In the genomic region with DNA sequence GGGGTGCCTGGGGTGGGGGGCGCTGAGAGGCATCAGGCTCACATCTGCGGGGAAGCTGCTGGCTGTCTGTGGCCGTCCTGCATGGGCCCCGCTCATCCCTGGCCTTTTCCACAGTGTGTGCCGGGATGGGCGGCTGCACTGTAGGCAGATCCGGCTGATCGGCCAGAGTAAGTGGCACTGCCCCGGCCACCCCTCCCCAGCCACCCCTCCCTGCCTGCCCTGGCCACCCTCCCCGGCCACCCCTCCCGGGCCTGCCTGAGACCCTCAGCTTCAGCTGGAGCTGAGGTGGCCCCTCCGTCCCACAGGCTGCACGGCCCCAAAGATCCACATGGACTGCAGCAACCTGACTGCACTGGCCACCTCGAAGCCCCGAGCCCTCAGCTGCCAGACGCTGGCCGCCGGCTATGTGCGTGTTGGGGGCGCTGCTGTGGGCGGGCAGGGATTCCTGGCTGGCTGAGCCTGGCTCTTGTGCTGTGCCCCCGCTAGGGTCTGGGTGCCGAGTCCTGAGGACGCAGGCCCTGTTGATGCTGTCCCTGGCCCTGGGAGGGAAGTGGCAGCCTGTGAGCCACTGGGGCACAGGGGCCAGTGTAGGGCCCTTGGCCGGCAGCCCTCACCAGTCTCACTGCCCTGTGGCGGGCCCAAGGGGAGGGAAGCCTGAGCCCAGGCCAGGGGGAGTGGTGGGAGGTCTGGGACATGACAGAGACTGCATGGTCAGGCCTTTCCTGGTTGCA, we compare ENCODE assay signal across 1 cellular context.
TF ChIP-seq lines count a peak whose summit lies in the region.

No MANE protein-coding gene starts in this region.

TF ChIP-seq in WTC11, 78 proteins besides CTCF, POLR2A, EP300 and RAD21 (continued from another document):
- TF ChIP-seq, protein P1, sequence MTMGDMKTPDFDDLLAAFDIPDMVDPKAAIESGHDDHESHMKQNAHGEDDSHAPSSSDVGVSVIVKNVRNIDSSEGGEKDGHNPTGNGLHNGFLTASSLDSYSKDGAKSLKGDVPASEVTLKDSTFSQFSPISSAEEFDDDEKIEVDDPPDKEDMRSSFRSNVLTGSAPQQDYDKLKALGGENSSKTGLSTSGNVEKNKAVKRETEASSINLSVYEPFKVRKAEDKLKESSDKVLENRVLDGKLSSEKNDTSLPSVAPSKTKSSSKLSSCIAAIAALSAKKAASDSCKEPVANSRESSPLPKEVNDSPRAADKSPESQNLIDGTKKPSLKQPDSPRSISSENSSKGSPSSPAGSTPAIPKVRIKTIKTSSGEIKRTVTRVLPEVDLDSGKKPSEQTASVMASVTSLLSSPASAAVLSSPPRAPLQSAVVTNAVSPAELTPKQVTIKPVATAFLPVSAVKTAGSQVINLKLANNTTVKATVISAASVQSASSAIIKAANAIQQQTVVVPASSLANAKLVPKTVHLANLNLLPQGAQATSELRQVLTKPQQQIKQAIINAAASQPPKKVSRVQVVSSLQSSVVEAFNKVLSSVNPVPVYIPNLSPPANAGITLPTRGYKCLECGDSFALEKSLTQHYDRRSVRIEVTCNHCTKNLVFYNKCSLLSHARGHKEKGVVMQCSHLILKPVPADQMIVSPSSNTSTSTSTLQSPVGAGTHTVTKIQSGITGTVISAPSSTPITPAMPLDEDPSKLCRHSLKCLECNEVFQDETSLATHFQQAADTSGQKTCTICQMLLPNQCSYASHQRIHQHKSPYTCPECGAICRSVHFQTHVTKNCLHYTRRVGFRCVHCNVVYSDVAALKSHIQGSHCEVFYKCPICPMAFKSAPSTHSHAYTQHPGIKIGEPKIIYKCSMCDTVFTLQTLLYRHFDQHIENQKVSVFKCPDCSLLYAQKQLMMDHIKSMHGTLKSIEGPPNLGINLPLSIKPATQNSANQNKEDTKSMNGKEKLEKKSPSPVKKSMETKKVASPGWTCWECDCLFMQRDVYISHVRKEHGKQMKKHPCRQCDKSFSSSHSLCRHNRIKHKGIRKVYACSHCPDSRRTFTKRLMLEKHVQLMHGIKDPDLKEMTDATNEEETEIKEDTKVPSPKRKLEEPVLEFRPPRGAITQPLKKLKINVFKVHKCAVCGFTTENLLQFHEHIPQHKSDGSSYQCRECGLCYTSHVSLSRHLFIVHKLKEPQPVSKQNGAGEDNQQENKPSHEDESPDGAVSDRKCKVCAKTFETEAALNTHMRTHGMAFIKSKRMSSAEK (CRISPR knock-in tag; IDR thresholded peaks at IDR 0.05; ENCODE audit: borderline replicate concordance) = no peak
- TF ChIP-seq, protein P2, sequence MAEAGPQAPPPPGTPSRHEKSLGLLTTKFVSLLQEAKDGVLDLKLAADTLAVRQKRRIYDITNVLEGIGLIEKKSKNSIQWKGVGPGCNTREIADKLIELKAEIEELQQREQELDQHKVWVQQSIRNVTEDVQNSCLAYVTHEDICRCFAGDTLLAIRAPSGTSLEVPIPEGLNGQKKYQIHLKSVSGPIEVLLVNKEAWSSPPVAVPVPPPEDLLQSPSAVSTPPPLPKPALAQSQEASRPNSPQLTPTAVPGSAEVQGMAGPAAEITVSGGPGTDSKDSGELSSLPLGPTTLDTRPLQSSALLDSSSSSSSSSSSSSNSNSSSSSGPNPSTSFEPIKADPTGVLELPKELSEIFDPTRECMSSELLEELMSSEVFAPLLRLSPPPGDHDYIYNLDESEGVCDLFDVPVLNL (CRISPR knock-in tag; IDR thresholded peaks at IDR 0.05; ENCODE audit: borderline replicate concordance, low read depth) = no peak
- TF ChIP-seq, protein P3, sequence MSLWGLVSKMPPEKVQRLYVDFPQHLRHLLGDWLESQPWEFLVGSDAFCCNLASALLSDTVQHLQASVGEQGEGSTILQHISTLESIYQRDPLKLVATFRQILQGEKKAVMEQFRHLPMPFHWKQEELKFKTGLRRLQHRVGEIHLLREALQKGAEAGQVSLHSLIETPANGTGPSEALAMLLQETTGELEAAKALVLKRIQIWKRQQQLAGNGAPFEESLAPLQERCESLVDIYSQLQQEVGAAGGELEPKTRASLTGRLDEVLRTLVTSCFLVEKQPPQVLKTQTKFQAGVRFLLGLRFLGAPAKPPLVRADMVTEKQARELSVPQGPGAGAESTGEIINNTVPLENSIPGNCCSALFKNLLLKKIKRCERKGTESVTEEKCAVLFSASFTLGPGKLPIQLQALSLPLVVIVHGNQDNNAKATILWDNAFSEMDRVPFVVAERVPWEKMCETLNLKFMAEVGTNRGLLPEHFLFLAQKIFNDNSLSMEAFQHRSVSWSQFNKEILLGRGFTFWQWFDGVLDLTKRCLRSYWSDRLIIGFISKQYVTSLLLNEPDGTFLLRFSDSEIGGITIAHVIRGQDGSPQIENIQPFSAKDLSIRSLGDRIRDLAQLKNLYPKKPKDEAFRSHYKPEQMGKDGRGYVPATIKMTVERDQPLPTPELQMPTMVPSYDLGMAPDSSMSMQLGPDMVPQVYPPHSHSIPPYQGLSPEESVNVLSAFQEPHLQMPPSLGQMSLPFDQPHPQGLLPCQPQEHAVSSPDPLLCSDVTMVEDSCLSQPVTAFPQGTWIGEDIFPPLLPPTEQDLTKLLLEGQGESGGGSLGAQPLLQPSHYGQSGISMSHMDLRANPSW (CRISPR knock-in tag; conservative IDR thresholded peaks at IDR 0.05; ENCODE audit: low read depth) = no peak
- no peak for TF ChIP-seq RORB (CRISPR knock-in tag; IDR thresholded peaks at IDR 0.05)
- TF ChIP-seq FOXK1 (CRISPR knock-in tag; IDR thresholded peaks at IDR 0.05) = no peak
- TF ChIP-seq, protein P4, sequence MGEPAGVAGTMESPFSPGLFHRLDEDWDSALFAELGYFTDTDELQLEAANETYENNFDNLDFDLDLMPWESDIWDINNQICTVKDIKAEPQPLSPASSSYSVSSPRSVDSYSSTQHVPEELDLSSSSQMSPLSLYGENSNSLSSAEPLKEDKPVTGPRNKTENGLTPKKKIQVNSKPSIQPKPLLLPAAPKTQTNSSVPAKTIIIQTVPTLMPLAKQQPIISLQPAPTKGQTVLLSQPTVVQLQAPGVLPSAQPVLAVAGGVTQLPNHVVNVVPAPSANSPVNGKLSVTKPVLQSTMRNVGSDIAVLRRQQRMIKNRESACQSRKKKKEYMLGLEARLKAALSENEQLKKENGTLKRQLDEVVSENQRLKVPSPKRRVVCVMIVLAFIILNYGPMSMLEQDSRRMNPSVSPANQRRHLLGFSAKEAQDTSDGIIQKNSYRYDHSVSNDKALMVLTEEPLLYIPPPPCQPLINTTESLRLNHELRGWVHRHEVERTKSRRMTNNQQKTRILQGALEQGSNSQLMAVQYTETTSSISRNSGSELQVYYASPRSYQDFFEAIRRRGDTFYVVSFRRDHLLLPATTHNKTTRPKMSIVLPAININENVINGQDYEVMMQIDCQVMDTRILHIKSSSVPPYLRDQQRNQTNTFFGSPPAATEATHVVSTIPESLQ (CRISPR knock-in tag; IDR thresholded peaks at IDR 0.05) = no peak
- no peak for TF ChIP-seq ZNF232 (CRISPR knock-in tag; IDR thresholded peaks at IDR 0.05)
- TF ChIP-seq, protein P5, sequence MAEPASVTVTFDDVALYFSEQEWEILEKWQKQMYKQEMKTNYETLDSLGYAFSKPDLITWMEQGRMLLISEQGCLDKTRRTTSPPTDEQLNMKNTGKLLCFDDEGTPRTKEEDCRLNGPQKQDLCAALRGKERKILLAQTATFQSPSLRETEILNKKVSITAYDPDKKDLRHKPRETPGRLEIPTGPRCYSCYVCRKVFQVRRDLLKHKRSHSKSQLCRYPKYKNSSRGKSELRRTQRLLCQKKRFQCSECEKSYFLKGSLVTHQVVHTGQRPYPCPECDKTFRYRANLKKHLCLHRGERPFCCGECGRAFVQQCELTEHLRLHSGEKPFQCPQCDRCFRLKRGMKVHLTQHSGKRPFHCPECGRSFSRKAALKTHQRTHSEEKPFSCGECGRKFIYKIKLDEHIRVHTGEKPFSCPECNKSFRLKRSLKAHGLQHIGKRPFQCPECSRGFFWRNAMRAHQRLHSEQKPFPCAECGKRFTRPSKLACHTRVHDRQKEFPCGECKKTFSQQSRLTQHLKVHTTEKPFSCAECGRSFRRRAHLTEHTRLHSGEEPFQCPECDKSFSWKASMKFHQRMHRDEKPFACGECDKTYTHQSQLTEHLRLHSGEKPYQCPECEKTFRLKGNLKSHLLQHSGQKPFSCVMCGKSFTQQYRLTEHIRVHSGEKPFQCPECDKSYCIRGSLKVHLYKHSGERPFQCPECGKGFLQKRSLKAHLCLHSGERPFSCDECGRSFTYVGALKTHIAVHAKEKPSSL (CRISPR knock-in tag; conservative IDR thresholded peaks at IDR 0.05) = no peak
- TF ChIP-seq, protein P6, sequence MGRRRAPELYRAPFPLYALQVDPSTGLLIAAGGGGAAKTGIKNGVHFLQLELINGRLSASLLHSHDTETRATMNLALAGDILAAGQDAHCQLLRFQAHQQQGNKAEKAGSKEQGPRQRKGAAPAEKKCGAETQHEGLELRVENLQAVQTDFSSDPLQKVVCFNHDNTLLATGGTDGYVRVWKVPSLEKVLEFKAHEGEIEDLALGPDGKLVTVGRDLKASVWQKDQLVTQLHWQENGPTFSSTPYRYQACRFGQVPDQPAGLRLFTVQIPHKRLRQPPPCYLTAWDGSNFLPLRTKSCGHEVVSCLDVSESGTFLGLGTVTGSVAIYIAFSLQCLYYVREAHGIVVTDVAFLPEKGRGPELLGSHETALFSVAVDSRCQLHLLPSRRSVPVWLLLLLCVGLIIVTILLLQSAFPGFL (CRISPR knock-in tag; IDR thresholded peaks at IDR 0.05; ENCODE audit: borderline replicate concordance) = no peak
- TF ChIP-seq GTF2I (CRISPR knock-in tag; conservative IDR thresholded peaks at IDR 0.05) = no peak
- TF ChIP-seq, protein P7, sequence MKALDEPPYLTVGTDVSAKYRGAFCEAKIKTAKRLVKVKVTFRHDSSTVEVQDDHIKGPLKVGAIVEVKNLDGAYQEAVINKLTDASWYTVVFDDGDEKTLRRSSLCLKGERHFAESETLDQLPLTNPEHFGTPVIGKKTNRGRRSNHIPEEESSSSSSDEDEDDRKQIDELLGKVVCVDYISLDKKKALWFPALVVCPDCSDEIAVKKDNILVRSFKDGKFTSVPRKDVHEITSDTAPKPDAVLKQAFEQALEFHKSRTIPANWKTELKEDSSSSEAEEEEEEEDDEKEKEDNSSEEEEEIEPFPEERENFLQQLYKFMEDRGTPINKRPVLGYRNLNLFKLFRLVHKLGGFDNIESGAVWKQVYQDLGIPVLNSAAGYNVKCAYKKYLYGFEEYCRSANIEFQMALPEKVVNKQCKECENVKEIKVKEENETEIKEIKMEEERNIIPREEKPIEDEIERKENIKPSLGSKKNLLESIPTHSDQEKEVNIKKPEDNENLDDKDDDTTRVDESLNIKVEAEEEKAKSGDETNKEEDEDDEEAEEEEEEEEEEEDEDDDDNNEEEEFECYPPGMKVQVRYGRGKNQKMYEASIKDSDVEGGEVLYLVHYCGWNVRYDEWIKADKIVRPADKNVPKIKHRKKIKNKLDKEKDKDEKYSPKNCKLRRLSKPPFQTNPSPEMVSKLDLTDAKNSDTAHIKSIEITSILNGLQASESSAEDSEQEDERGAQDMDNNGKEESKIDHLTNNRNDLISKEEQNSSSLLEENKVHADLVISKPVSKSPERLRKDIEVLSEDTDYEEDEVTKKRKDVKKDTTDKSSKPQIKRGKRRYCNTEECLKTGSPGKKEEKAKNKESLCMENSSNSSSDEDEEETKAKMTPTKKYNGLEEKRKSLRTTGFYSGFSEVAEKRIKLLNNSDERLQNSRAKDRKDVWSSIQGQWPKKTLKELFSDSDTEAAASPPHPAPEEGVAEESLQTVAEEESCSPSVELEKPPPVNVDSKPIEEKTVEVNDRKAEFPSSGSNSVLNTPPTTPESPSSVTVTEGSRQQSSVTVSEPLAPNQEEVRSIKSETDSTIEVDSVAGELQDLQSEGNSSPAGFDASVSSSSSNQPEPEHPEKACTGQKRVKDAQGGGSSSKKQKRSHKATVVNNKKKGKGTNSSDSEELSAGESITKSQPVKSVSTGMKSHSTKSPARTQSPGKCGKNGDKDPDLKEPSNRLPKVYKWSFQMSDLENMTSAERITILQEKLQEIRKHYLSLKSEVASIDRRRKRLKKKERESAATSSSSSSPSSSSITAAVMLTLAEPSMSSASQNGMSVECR (CRISPR knock-in tag; IDR thresholded peaks at IDR 0.05; ENCODE audit: borderline replicate concordance) = no peak
- TF ChIP-seq ZNF317 (CRISPR knock-in tag; IDR thresholded peaks at IDR 0.05; ENCODE audit: borderline replicate concordance, low read depth) = no peak
- no peak for TF ChIP-seq TEAD4 (CRISPR knock-in tag; IDR thresholded peaks at IDR 0.05)
- no peak for TF ChIP-seq NFATC4 (CRISPR knock-in tag; IDR thresholded peaks at IDR 0.05)
- TF ChIP-seq HMGA2 (CRISPR knock-in tag; IDR thresholded peaks at IDR 0.05) = no peak
